Comparison of ENCODE assay signal across 26 cellular contexts in genomic region chr6:163806761-163807499, GRCh38.
DNase-seq lines count a peak whose midpoint lies in the region; ATAC-seq and TF ChIP-seq lines count a peak whose summit lies in the region.
"Had no signal": no experiment of that assay in that cellular context is flagged by ENCODE, and none has a peak within 500 bp of the region (broad histone marks: within the 10 kb centered on the region; RNA-seq: fewer than 3 reads in every experiment).

No MANE protein-coding gene starts in this region.

- DNase-seq in EH (ENCODE audit: low read depth) (peak; percentile 13), NCI-H69 (lab: John Stamatoyannopoulos, UW) (peak; percentile 4), chondrocyte (ENCODE audit: low spot score) (peak; percentile 51), iPS-NIHi11 (ENCODE audit: low spot score) (peak; percentile 26), right atrium auricular region (ENCODE audit: low spot score) (no peak), T-helper 17 cell (no peak)
- no peak for DNase-seq in activated T-cell treated with anti-CD3 and anti-CD28 coated beads, Interleukin-2, amount 50 U/mL, for 48 hours
- DNase-seq: activated B cell treated with CpG ODN at 0.5 μM for 24 hours; activated CD4-positive, alpha-beta T cell treated with anti-CD3 and anti-CD28 coated beads, Interleukin-2, amount 50 U/mL, for 4 hours; Calu3; central memory CD4-positive, alpha-beta T cell; foreskin keratinocyte; GOT3; immature natural killer cell; left ventricle myocardium inferior; naive thymus-derived CD4-positive, alpha-beta T cell; NCI-H1694 treated with DMSO at 0.1 percent for 48 hours; ovary; retina; T-helper 9 cell had no signal

- H3K27me3 Mint-ChIP-seq in chondrocyte (ENCODE audit: low read depth) (no peaks in the 10 kb centered on the region), T-helper 17 cell (no peaks in the 10 kb centered on the region)

- H3K4me3 Mint-ChIP-seq in chondrocyte (ENCODE audit: unreplicated experiment) (no peak overlapping the region), T-helper 17 cell (no peak overlapping the region)
- H3K4me3 Mint-ChIP-seq: activated B cell treated with CpG ODN at 0.5 μM for 24 hours; activated naive CD4-positive, alpha-beta T cell treated with anti-CD3 and anti-CD28 coated beads, Interleukin-2, amount 50 U/mL, for 24 hours; CD14-positive monocyte; immature natural killer cell; mesothelial cell of epicardium; naive thymus-derived CD4-positive, alpha-beta T cell had no signal

- H3K27me3 ChIP-seq in right atrium auricular region: no peaks in the 10 kb centered on the region
- H3K27me3 ChIP-seq: foreskin keratinocyte, ovary, suprapubic skin had no signal

- TF ChIP-seq CTCF in chondrocyte (IDR thresholded peaks at IDR 0.05) (no peak), right atrium auricular region (IDR thresholded peaks at IDR 0.05) (no peak)

- H3K27ac Mint-ChIP-seq in chondrocyte (ENCODE audit: unreplicated experiment): no peak overlapping the region
- H3K27ac Mint-ChIP-seq in T-helper 17 cell: no peak overlapping the region
- H3K27ac Mint-ChIP-seq: activated B cell treated with CpG ODN at 0.5 μM for 24 hours; activated naive CD4-positive, alpha-beta T cell treated with anti-CD3 and anti-CD28 coated beads, Interleukin-2, amount 50 U/mL, for 24 hours; CD14-positive monocyte; immature natural killer cell; mesothelial cell of epicardium; naive thymus-derived CD4-positive, alpha-beta T cell had no signal

- H3K36me3 ChIP-seq in right atrium auricular region: no peaks in the 10 kb centered on the region
- H3K36me3 ChIP-seq: left ventricle myocardium inferior, ovary, suprapubic skin had no signal

- H3K4me1 Mint-ChIP-seq in chondrocyte (ENCODE audit: low read depth) (no peaks in the 10 kb centered on the region), T-helper 17 cell (no peaks in the 10 kb centered on the region)
- H3K4me1 Mint-ChIP-seq: activated B cell treated with CpG ODN at 0.5 μM for 24 hours; activated naive CD4-positive, alpha-beta T cell treated with anti-CD3 and anti-CD28 coated beads, Interleukin-2, amount 50 U/mL, for 24 hours; CD14-positive monocyte; immature natural killer cell; mesothelial cell of epicardium; naive thymus-derived CD4-positive, alpha-beta T cell had no signal

- H3K36me3 Mint-ChIP-seq in chondrocyte (ENCODE audit: low read depth) (no peaks in the 10 kb centered on the region), T-helper 17 cell (ENCODE audit: low read depth) (no peaks in the 10 kb centered on the region)
- H3K36me3 Mint-ChIP-seq: activated naive CD4-positive, alpha-beta T cell treated with anti-CD3 and anti-CD28 coated beads, Interleukin-2, amount 50 U/mL, for 24 hours; CD14-positive monocyte; mesothelial cell of epicardium; naive thymus-derived CD4-positive, alpha-beta T cell had no signal

- H3K9me3 Mint-ChIP-seq in chondrocyte (ENCODE audit: low read depth): no peaks in the 10 kb centered on the region
- H3K9me3 Mint-ChIP-seq: activated B cell treated with CpG ODN at 0.5 μM for 24 hours; activated naive CD4-positive, alpha-beta T cell treated with anti-CD3 and anti-CD28 coated beads, Interleukin-2, amount 50 U/mL, for 24 hours; immature natural killer cell; mesothelial cell of epicardium; naive thymus-derived CD4-positive, alpha-beta T cell had no signal

- no peak overlapping the region for H3K4me3 ChIP-seq in right atrium auricular region
- H3K4me3 ChIP-seq: left ventricle myocardium inferior, ovary, smooth muscle cell, suprapubic skin had no signal

- H3K9me3 ChIP-seq in right atrium auricular region: no peaks in the 10 kb centered on the region
- H3K9me3 ChIP-seq in T-helper 17 cell (ENCODE audit: control insufficient read depth, low read length, poor library complexity, severe bottlenecking): no peaks in the 10 kb centered on the region
- H3K9me3 ChIP-seq: left ventricle myocardium inferior, ovary, suprapubic skin had no signal

- no peak overlapping the region for H3K27ac ChIP-seq in right atrium auricular region
- H3K27ac ChIP-seq: foreskin keratinocyte, left ventricle myocardium inferior, ovary, suprapubic skin had no signal

- no peak for ATAC-seq in GM21447 (IDR thresholded peaks at IDR 0.05; ENCODE audit: unreplicated experiment)
- ATAC-seq in T-helper 17 cell: no peak
- ATAC-seq: foreskin keratinocyte; naive thymus-derived CD4-positive, alpha-beta T cell had no signal

- no peaks in the 10 kb centered on the region for H3K4me1 ChIP-seq in right atrium auricular region
- H3K4me1 ChIP-seq: foreskin keratinocyte, left ventricle myocardium inferior, suprapubic skin had no signal

Comparison
In these comparisons a context has a peak if more than half of its experiments do, and no peak if none do; other contexts are left out.
1. DNase-seq: peak in EH (single experiment), NCI-H69 (single experiment), chondrocyte (single experiment) and iPS-NIHi11 (single experiment); none in right atrium auricular region (single experiment), T-helper 17 cell (0 of 3) and activated T-cell treated with anti-CD3 and anti-CD28 coated beads, Interleukin-2, amount 50 U/mL, for 48 hours (0 of 2).